19 cellular contexts compared by ENCODE assay signal in genomic region chr7:155980841-155981240, GRCh38.
A peak's percentile ranks its signal among the peaks of the same experiment; 100 is the strongest.
DNase-seq lines count a peak whose midpoint lies in the region; ATAC-seq and TF ChIP-seq lines count a peak whose summit lies in the region.
"Had no signal": no experiment of that assay in that cellular context is flagged by ENCODE, and none has a peak within 500 bp of the region (broad histone marks: within the 10 kb centered on the region; RNA-seq: fewer than 3 reads in every experiment).

No MANE protein-coding gene starts in this region.

- H3K4me1 Mint-ChIP-seq in activated B cell treated with CpG ODN at 0.5 μM for 24 hours = no peaks in the 10 kb centered on the region
- H3K4me1 Mint-ChIP-seq: B cell had no signal

- H3K36me3 ChIP-seq in colonic mucosa = no peaks in the 10 kb centered on the region
- no peaks in the 10 kb centered on the region for H3K36me3 ChIP-seq in testis (ENCODE audit: low read depth, missing control alignments)
- no peaks in the 10 kb centered on the region for H3K36me3 ChIP-seq in hepatocyte (replicated peaks; ENCODE audit: insufficient read depth, low read depth)

- DNase-seq in activated B cell treated with CpG ODN at 0.5 μM for 24 hours = peak; percentile 9
- peak; percentile 12 for DNase-seq in colonic mucosa
- peak; percentile 62 for DNase-seq in posterior vena cava (ENCODE audit: low spot score)
- DNase-seq in testis = peak; percentile 1
- no peak for DNase-seq in midbrain (lab: John Stamatoyannopoulos, UW)
- no peak for DNase-seq in hepatocyte (ENCODE audit: low spot score)
- no peak for DNase-seq in NCI-H128 (lab: John Stamatoyannopoulos, UW; ENCODE audit: unreplicated experiment)
- DNase-seq in stimulated activated CD4-positive, alpha-beta T cell treated with anti-CD3 and anti-CD28 coated beads, Interleukin-4, amount 100 ng/mL, for 24 hours = no peak
- DNase-seq: DMS153, GDM1, MM.1S, NCI-H1092 treated with DMSO at 0.1 percent for 48 hours, NCI-H2081, SHP77 treated with DMSO at 0.1 percent for 48 hours, SK-N-SH had no signal

- H3K27ac ChIP-seq in colonic mucosa (no peak overlapping the region), testis (no peak overlapping the region), hepatocyte (no peak overlapping the region)

- TF ChIP-seq POLR2A in testis (IDR thresholded peaks at IDR 0.05) = no peak

- H3K27me3 ChIP-seq in colonic mucosa (no peaks in the 10 kb centered on the region), testis (no peaks in the 10 kb centered on the region), hepatocyte (peaks cover 5% of the 10 kb centered on the region)

- no peaks in the 10 kb centered on the region for H3K9me3 Mint-ChIP-seq in activated B cell treated with CpG ODN at 0.5 μM for 24 hours
- H3K9me3 Mint-ChIP-seq: CD4-positive, alpha-beta T cell had no signal

- no peak overlapping the region for H3K4me3 Mint-ChIP-seq in activated B cell treated with CpG ODN at 0.5 μM for 24 hours
- H3K4me3 Mint-ChIP-seq: B cell; CD4-positive, alpha-beta T cell had no signal

- H3K36me3 Mint-ChIP-seq in activated B cell treated with CpG ODN at 0.5 μM for 24 hours (ENCODE audit: low read depth) = no peaks in the 10 kb centered on the region

- no peaks in the 10 kb centered on the region for H3K79me2 ChIP-seq in hepatocyte

- WGBS in testis, 2 donors = 58 to 76% methylated on average over 10 of the region's 10 CpGs
- 91% methylated on average over 10 of the region's 10 CpGs for WGBS in hepatocyte (ENCODE audit: low lambda C conversion rate, missing lambda C conversion rate)

- intact Hi-C loops in activated B cell treated with CpG ODN at 0.5 μM for 24 hours (cut with micrococcal nuclease) = no loop called here
- intact Hi-C loops in colonic mucosa (cut with DNase I) = no loop called here
- intact Hi-C loops in posterior vena cava (cut with DNase I) = no loop called here
- intact Hi-C loops in testis (cut with DNase I; ENCODE audit: low total_unique reads) = no loop called here

- CTCF ChIA-PET in activated B cell treated with CpG ODN at 0.5 μM for 24 hours (lab: Charles Lee) = no interaction called here

- H4K20me1 ChIP-seq in hepatocyte (ENCODE audit: insufficient read depth, poor library complexity, severe bottlenecking) = no peaks in the 10 kb centered on the region

- no peaks in the 10 kb centered on the region for H3K9me3 ChIP-seq in colonic mucosa
- no peaks in the 10 kb centered on the region for H3K9me3 ChIP-seq in testis
- no peaks in the 10 kb centered on the region for H3K9me3 ChIP-seq in hepatocyte (ENCODE audit: low read depth)
- H3K9me3 ChIP-seq: Caco-2, SK-N-SH had no signal

- POLR2A ChIA-PET in activated B cell treated with CpG ODN at 0.5 μM for 24 hours (lab: Charles Lee) = no interaction called here

- H3K27ac Mint-ChIP-seq in activated B cell treated with CpG ODN at 0.5 μM for 24 hours = no peak overlapping the region
- H3K27ac Mint-ChIP-seq: B cell; CD4-positive, alpha-beta T cell had no signal

- TF ChIP-seq CTCF in activated B cell treated with CpG ODN at 0.5 μM for 24 hours (IDR thresholded peaks at IDR 0.05) (no peak), colonic mucosa (IDR thresholded peaks at IDR 0.05) (no peak), testis (IDR thresholded peaks at IDR 0.05) (no peak), hepatocyte (IDR thresholded peaks at IDR 0.05; ENCODE audit: poor library complexity) (no peak)

- no peak overlapping the region for H3K9ac ChIP-seq in colonic mucosa (ENCODE audit: low read depth in 2 of 2, low read length in 2 of 2)
- H3K9ac ChIP-seq: SK-N-SH had no signal

- no peak overlapping the region for H3K4me3 ChIP-seq in colonic mucosa
- no peak overlapping the region for H3K4me3 ChIP-seq in testis
- H3K4me3 ChIP-seq in hepatocyte = no peak overlapping the region

- ATAC-seq in activated B cell treated with CpG ODN at 0.5 μM for 24 hours (ENCODE audit: low read depth) = no peak
- ATAC-seq: HCT116 had no signal

- no peak overlapping the region for H2AFZ ChIP-seq in hepatocyte

- no peaks in the 10 kb centered on the region for H3K9me2 ChIP-seq in hepatocyte (replicated peaks; ENCODE audit: insufficient read depth)
- H3K9me2 ChIP-seq: SK-N-SH had no signal

- H3K4me1 ChIP-seq in colonic mucosa = no peaks in the 10 kb centered on the region
- no peaks in the 10 kb centered on the region for H3K4me1 ChIP-seq in testis
- H3K4me1 ChIP-seq in hepatocyte (ENCODE audit: insufficient read depth) = no peaks in the 10 kb centered on the region
- H3K4me1 ChIP-seq: Caco-2 had no signal

- no peak overlapping the region for H3K4me2 ChIP-seq in hepatocyte
- H3K4me2 ChIP-seq: SK-N-SH had no signal

- H3K27me3 Mint-ChIP-seq in activated B cell treated with CpG ODN at 0.5 μM for 24 hours = no peaks in the 10 kb centered on the region
- H3K27me3 Mint-ChIP-seq: B cell; CD4-positive, alpha-beta T cell had no signal

Comparison
In these comparisons a context has a peak if more than half of its experiments do, and no peak if none do; other contexts are left out.
1. DNase-seq: peak in activated B cell treated with CpG ODN at 0.5 μM for 24 hours (single experiment), colonic mucosa (single experiment), posterior vena cava (single experiment) and testis (single experiment); none in midbrain (single experiment), hepatocyte (single experiment), NCI-H128 (single experiment) and stimulated activated CD4-positive, alpha-beta T cell treated with anti-CD3 and anti-CD28 coated beads, Interleukin-4, amount 100 ng/mL, for 24 hours (single experiment).